In the genomic region with DNA sequence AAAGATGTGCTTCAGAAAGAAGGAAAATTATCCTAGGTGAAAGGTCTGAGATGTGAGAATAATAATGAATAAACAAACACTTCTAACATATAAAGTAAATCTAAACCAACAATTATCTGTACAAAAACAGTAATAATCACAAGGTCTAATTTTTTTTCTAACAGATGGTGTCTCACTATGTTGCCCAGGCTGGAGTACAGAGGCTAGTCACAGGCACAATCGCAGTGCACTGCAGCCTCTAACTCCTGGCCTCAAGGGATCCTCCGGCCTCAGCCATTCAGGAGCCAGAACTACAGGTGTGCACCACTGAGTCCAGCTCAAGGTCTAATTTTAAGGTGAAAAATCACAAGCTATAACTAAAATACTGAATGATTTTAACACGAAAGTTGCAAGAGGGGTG, we compare ENCODE assay signal across 24 cellular contexts. TPM values are rescaled to one million over a fixed set of nuclear protein-coding genes. Genes with fewer than 3 reads are reported as not detected.
DNase-seq lines count a peak whose midpoint lies in the region; ATAC-seq and TF ChIP-seq lines count a peak whose summit lies in the region.
"Had no signal": no experiment of that assay in that cellular context is flagged by ENCODE, and none has a peak within 500 bp of the region (broad histone marks: within the 10 kb centered on the region; RNA-seq: fewer than 3 reads in every experiment).

No MANE protein-coding gene starts in this region.

- H3K4me1 ChIP-seq in CD8-positive, alpha-beta memory T cell (ENCODE audit: insufficient read depth, low read length): peaks cover 7% of the 10 kb centered on the region
- no peaks in the 10 kb centered on the region for H3K4me1 ChIP-seq in prostate gland (replicated peaks)
- H3K4me1 ChIP-seq: left lung had no signal

- H3K4me3 Mint-ChIP-seq in activated T-cell treated with anti-CD3 and anti-CD28 coated beads, Interleukin-2, amount 50 U/mL, for 24 hours: no peak overlapping the region
- H3K4me3 Mint-ChIP-seq in CD8-positive, alpha-beta memory T cell: no peak overlapping the region
- no peak overlapping the region for H3K4me3 Mint-ChIP-seq in activated naive CD8-positive, alpha-beta T cell treated with anti-CD3 and anti-CD28 coated beads for 36 hours
- H3K4me3 Mint-ChIP-seq in stimulated activated effector memory CD8-positive, alpha-beta T cell treated with anti-CD3 and anti-CD28 coated beads, Interleukin-12 subunit alpha, Interleukin-12 subunit beta, amount 100 ng/mL, for 72 hours: no peak overlapping the region
- H3K4me3 Mint-ChIP-seq: T-helper 2 cell treated with Interferon-gamma antibody and Interleukin-4, amounts not matched to agents 5 μg/mL and 100 μg/mL, for 36 hours had no signal

- no peak overlapping the region for H3K27ac ChIP-seq in CD8-positive, alpha-beta memory T cell (ENCODE audit: low read depth, low read length)
- no peak overlapping the region for H3K27ac ChIP-seq in prostate gland
- H3K27ac ChIP-seq: left lung, neutrophil, tibial nerve had no signal

- H3K36me3 ChIP-seq in CD8-positive, alpha-beta memory T cell (ENCODE audit: insufficient read depth, low read length): peaks cover 9% of the 10 kb centered on the region
- H3K36me3 ChIP-seq in prostate gland: no peaks in the 10 kb centered on the region

- no peaks in the 10 kb centered on the region for H3K9me3 Mint-ChIP-seq in activated T-cell treated with anti-CD3 and anti-CD28 coated beads, Interleukin-2, amount 50 U/mL, for 24 hours
- no peaks in the 10 kb centered on the region for H3K9me3 Mint-ChIP-seq in CD8-positive, alpha-beta memory T cell
- H3K9me3 Mint-ChIP-seq in activated naive CD8-positive, alpha-beta T cell treated with anti-CD3 and anti-CD28 coated beads for 36 hours: peaks cover 5% of the 10 kb centered on the region
- no peaks in the 10 kb centered on the region for H3K9me3 Mint-ChIP-seq in stimulated activated effector memory CD8-positive, alpha-beta T cell treated with anti-CD3 and anti-CD28 coated beads, Interleukin-12 subunit alpha, Interleukin-12 subunit beta, amount 100 ng/mL, for 72 hours
- H3K9me3 Mint-ChIP-seq: T-helper 2 cell treated with Interferon-gamma antibody and Interleukin-4, amounts not matched to agents 5 μg/mL and 100 μg/mL, for 36 hours had no signal

- 99% methylated on average over 3 of the region's 3 CpGs for WGBS in prostate gland

- CTCF ChIA-PET in CD8-positive, alpha-beta memory T cell (lab: Charles Lee): no interaction called here

- TF ChIP-seq CTCF in prostate gland (IDR thresholded peaks at IDR 0.05): no peak

- no peaks in the 10 kb centered on the region for H3K27me3 Mint-ChIP-seq in activated T-cell treated with anti-CD3 and anti-CD28 coated beads, Interleukin-2, amount 50 U/mL, for 24 hours
- H3K27me3 Mint-ChIP-seq in CD8-positive, alpha-beta memory T cell: no peaks in the 10 kb centered on the region
- H3K27me3 Mint-ChIP-seq in activated naive CD8-positive, alpha-beta T cell treated with anti-CD3 and anti-CD28 coated beads for 36 hours: no peaks in the 10 kb centered on the region

- no peaks in the 10 kb centered on the region for H3K9me3 ChIP-seq in CD8-positive, alpha-beta memory T cell (ENCODE audit: low read length)
- H3K9me3 ChIP-seq in prostate gland: no peaks in the 10 kb centered on the region
- H3K9me3 ChIP-seq: left lung, neutrophil, SK-N-SH, tibial nerve had no signal

- POLR2A ChIA-PET in CD8-positive, alpha-beta memory T cell (lab: Charles Lee): interaction anchor here (0.6 kb wide), 1 partner anchor 216 kb away, joined by 3 read pairs; a partner anchor contains a TSS

- ATAC-seq in stimulated activated effector memory CD8-positive, alpha-beta T cell treated with anti-CD3 and anti-CD28 coated beads, Interleukin-12 subunit alpha, Interleukin-12 subunit beta, amount 100 ng/mL, for 72 hours: no peak
- no peak for ATAC-seq in HG03280 (IDR thresholded peaks at IDR 0.05; ENCODE audit: unreplicated experiment)
- ATAC-seq: left lung had no signal

- H3K27me3 ChIP-seq in CD8-positive, alpha-beta memory T cell (ENCODE audit: insufficient read depth, low read length, poor library complexity, severe bottlenecking): no peaks in the 10 kb centered on the region
- H3K27me3 ChIP-seq in prostate gland (replicated peaks; ENCODE audit: insufficient read depth): no peaks in the 10 kb centered on the region
- H3K27me3 ChIP-seq: left lung, neutrophil, tibial nerve had no signal

- no peak overlapping the region for H3K4me3 ChIP-seq in CD8-positive, alpha-beta memory T cell (ENCODE audit: low read length)
- H3K4me3 ChIP-seq in prostate gland: no peak overlapping the region
- H3K4me3 ChIP-seq: left lung, tibial nerve had no signal

- no peak for DNase-seq in activated T-cell treated with anti-CD3 and anti-CD28 coated beads, Interleukin-2, amount 50 U/mL, for 24 hours
- no peak for DNase-seq in activated T-cell treated with anti-CD3 and anti-CD28 coated beads, Interleukin-2, amount 50 U/mL, for 1 hour
- no peak for DNase-seq in CD8-positive, alpha-beta memory T cell
- no peak for DNase-seq in activated naive CD8-positive, alpha-beta T cell treated with anti-CD3 and anti-CD28 coated beads for 36 hours
- no peak for DNase-seq in stimulated activated effector memory CD8-positive, alpha-beta T cell treated with anti-CD3 and anti-CD28 coated beads, Interleukin-12 subunit alpha, Interleukin-12 subunit beta, amount 100 ng/mL, for 72 hours (ENCODE audit: low spot score in 2 of 2)
- no peak for DNase-seq in prostate gland (ENCODE audit: low spot score)
- DNase-seq: activated T-cell treated with anti-CD3 and anti-CD28 coated beads for 4 hours; Calu3; central memory CD4-positive, alpha-beta T cell; effector CD4-positive, alpha-beta T cell; HCEC 1CT; KBM-7; left lung; mesendoderm; NCI-H1105; NCI-H1930; NCI-H524; SK-N-SH had no signal

- TF ChIP-seq POLR2A in prostate gland (IDR thresholded peaks at IDR 0.05): no peak

- H3K4me1 Mint-ChIP-seq in activated T-cell treated with anti-CD3 and anti-CD28 coated beads, Interleukin-2, amount 50 U/mL, for 24 hours (ENCODE audit: low read depth): peaks cover 70% of the 10 kb centered on the region
- peaks cover 5 to 26% (median 13%) of the 10 kb centered on the region in 3 donors for H3K4me1 Mint-ChIP-seq in CD8-positive, alpha-beta memory T cell
- H3K4me1 Mint-ChIP-seq in activated naive CD8-positive, alpha-beta T cell treated with anti-CD3 and anti-CD28 coated beads for 36 hours: peaks cover 59% of the 10 kb centered on the region
- H3K4me1 Mint-ChIP-seq in stimulated activated effector memory CD8-positive, alpha-beta T cell treated with anti-CD3 and anti-CD28 coated beads, Interleukin-12 subunit alpha, Interleukin-12 subunit beta, amount 100 ng/mL, for 72 hours: peaks cover 59% of the 10 kb centered on the region

- peaks cover 46% of the 10 kb centered on the region for H3K36me3 Mint-ChIP-seq in activated T-cell treated with anti-CD3 and anti-CD28 coated beads, Interleukin-2, amount 50 U/mL, for 24 hours (ENCODE audit: low read depth)
- peaks cover 0 to 47% (median 5%) of the 10 kb centered on the region in 3 donors for H3K36me3 Mint-ChIP-seq in CD8-positive, alpha-beta memory T cell
- peaks cover 48% of the 10 kb centered on the region for H3K36me3 Mint-ChIP-seq in activated naive CD8-positive, alpha-beta T cell treated with anti-CD3 and anti-CD28 coated beads for 36 hours
- peaks cover 67% of the 10 kb centered on the region for H3K36me3 Mint-ChIP-seq in stimulated activated effector memory CD8-positive, alpha-beta T cell treated with anti-CD3 and anti-CD28 coated beads, Interleukin-12 subunit alpha, Interleukin-12 subunit beta, amount 100 ng/mL, for 72 hours

- intact Hi-C loops in prostate gland (cut with DNase I): loop anchor here (10.0 kb wide), 1 partner anchor 47 kb away; no protein-coding TSS in a partner anchor

- H3K27ac Mint-ChIP-seq in activated T-cell treated with anti-CD3 and anti-CD28 coated beads, Interleukin-2, amount 50 U/mL, for 24 hours: peak overlapping the region; percentile 87
- peak overlapping the region in 6 of 8 donors; percentile 23 to 83 (median 68) for H3K27ac Mint-ChIP-seq in CD8-positive, alpha-beta memory T cell
- H3K27ac Mint-ChIP-seq in activated naive CD8-positive, alpha-beta T cell treated with anti-CD3 and anti-CD28 coated beads for 36 hours: peak overlapping the region; percentile 79
- H3K27ac Mint-ChIP-seq in stimulated activated effector memory CD8-positive, alpha-beta T cell treated with anti-CD3 and anti-CD28 coated beads, Interleukin-12 subunit alpha, Interleukin-12 subunit beta, amount 100 ng/mL, for 72 hours: peak overlapping the region; percentile 87
- H3K27ac Mint-ChIP-seq: T-helper 2 cell treated with Interferon-gamma antibody and Interleukin-4, amounts not matched to agents 5 μg/mL and 100 μg/mL, for 36 hours had no signal

RNA-seq across cellular contexts. Expression of a gene that starts 17.0 kb away (rescaled TPM):
- 10 to 100 TPM; 83.5 to 84.5 TPM for total RNA-seq in CD8-positive, alpha-beta memory T cell
- polyA plus RNA-seq in CD8-positive, alpha-beta memory T cell: 2.5 TPM
- total RNA-seq in activated naive CD8-positive, alpha-beta T cell treated with anti-CD3 and anti-CD28 coated beads for 36 hours: 10 to 100 TPM; 27.9 to 28.0 TPM
- 1 to 10 TPM; 1.5 to 3.5 TPM for total RNA-seq in prostate gland
- total RNA-seq: glomerular endothelial cell, MCF 10A had no signal

RNA-seq across cellular contexts. Expression of a gene that starts 44.1 kb away (rescaled TPM):
- 10 to 100 TPM; 29.7 to 31.9 TPM for total RNA-seq in CD8-positive, alpha-beta memory T cell
- 10.7 TPM for polyA plus RNA-seq in CD8-positive, alpha-beta memory T cell
- total RNA-seq in activated naive CD8-positive, alpha-beta T cell treated with anti-CD3 and anti-CD28 coated beads for 36 hours: 10 to 100 TPM; 26.2 to 27.5 TPM
- total RNA-seq in prostate gland: 10 to 100 TPM; 23.4 to 27.2 TPM

Comparison
In these comparisons a context has a peak if more than half of its experiments do, and no peak if none do; other contexts are left out.
1. RNA of a gene that starts 17.0 kb away (total RNA-seq): 83.5 to 84.5 TPM in CD8-positive, alpha-beta memory T cell and 27.9 to 28.0 TPM in activated naive CD8-positive, alpha-beta T cell treated with anti-CD3 and anti-CD28 coated beads for 36 hours; 1.5 to 3.5 TPM in prostate gland; every median in the first group is over 4 times any median in the second.
2. Peak in every context shown above with its lines, with median percentiles within 50 percentile points of each other: H3K27ac Mint-ChIP-seq.